Comparison of ENCODE assay signal across 14 cellular contexts in genomic region chr15:81163961-81164800, GRCh38. TPM values are rescaled to one million over a fixed set of nuclear protein-coding genes. Genes with fewer than 3 reads are reported as not detected.
DNase-seq lines count a peak whose midpoint lies in the region; ATAC-seq and TF ChIP-seq lines count a peak whose summit lies in the region.
"Had no signal": no experiment of that assay in that cellular context is flagged by ENCODE, and none has a peak within 500 bp of the region (broad histone marks: within the 10 kb centered on the region; RNA-seq: fewer than 3 reads in every experiment).

No MANE protein-coding gene starts in this region.

- H3K27ac ChIP-seq in RWPE2 (ENCODE audit: poor library complexity, severe bottlenecking) = peak overlapping the region; percentile 22
- H3K27ac ChIP-seq in epithelial cell of prostate = no peak overlapping the region
- H3K27ac ChIP-seq in thyroid gland = no peak overlapping the region
- H3K27ac ChIP-seq: pancreas, tibial artery had no signal

- ATAC-seq in RWPE2 (ENCODE audit: low read depth) (peak; percentile 17; the same call in 1 of the 3 replicates), GM18873 (IDR thresholded peaks at IDR 0.05; ENCODE audit: low FRiP score, unreplicated experiment) (no peak)

- intact Hi-C loops in thyroid gland (cut with DNase I) = no loop called here

- no peaks in the 10 kb centered on the region for H3K27me3 ChIP-seq in RWPE2 (ENCODE audit: insufficient read depth, poor library complexity, severe bottlenecking)
- no peaks in the 10 kb centered on the region for H3K27me3 ChIP-seq in thyroid gland
- H3K27me3 ChIP-seq: pancreas, tibial artery had no signal

- H3K36me3 ChIP-seq in RWPE2 (ENCODE audit: low read depth) (no peaks in the 10 kb centered on the region), thyroid gland (no peaks in the 10 kb centered on the region)
- H3K36me3 ChIP-seq: pancreas, tibial artery had no signal

- peaks cover 36% of the 10 kb centered on the region for H3K4me1 ChIP-seq in RWPE2 (ENCODE audit: insufficient read depth, poor library complexity, severe bottlenecking)
- peaks cover 0 to 22% of the 10 kb centered on the region in 2 donors for H3K4me1 ChIP-seq in thyroid gland
- H3K4me1 ChIP-seq: pancreas had no signal

- no peaks in the 10 kb centered on the region for H3K9me3 ChIP-seq in RWPE2 (ENCODE audit: severe bottlenecking)
- no peaks in the 10 kb centered on the region for H3K9me3 ChIP-seq in thyroid gland
- H3K9me3 ChIP-seq: pancreas, tibial artery had no signal

- 87 to 90% methylated on average over 2 to 3 of the region's 3 CpGs for WGBS in thyroid gland, 2 donors

- no peak overlapping the region for H3K4me3 ChIP-seq in RWPE2 (ENCODE audit: severe bottlenecking)
- no peak overlapping the region for H3K4me3 ChIP-seq in retinal pigment epithelial cell (ENCODE audit: low read length)
- H3K4me3 ChIP-seq in thyroid gland (replicated peaks in 1 of 3) = no peak overlapping the region
- H3K4me3 ChIP-seq: pancreas, tibial artery had no signal

- TF ChIP-seq POLR2A in thyroid gland (IDR thresholded peaks at IDR 0.05) = no peak

- DNase-seq in GM10266 (ENCODE audit: extremely low spot score) (no peak), RWPE2 (ENCODE audit: low spot score) (no peak), epithelial cell of prostate (ENCODE audit: low read depth, low spot score) (peak; percentile 14), retinal pigment epithelial cell (ENCODE audit: low read depth) (no peak), thyroid gland (no peak), NCI-H187 (lab: John Stamatoyannopoulos, UW) (no peak)
- DNase-seq in stimulated activated CD4-positive, alpha-beta T cell treated with anti-CD3 and anti-CD28 coated beads, Interleukin-1b, Interleukin-23, amount 100 ng/mL, for 48 hours = no peak
- DNase-seq: kidney glomerular epithelial cell, NCI-H1105 treated with DMSO at 0.1 percent for 48 hours, pancreas, T-helper 9 cell, tibial artery had no signal

- TF ChIP-seq CTCF in GM10266 (IDR thresholded peaks at IDR 0.05; ENCODE audit: control insufficient read depth, insufficient read depth, low read depth, missing control alignments) (peak; percentile 20), RWPE2 (IDR thresholded peaks at IDR 0.05; ENCODE audit: poor library complexity, severe bottlenecking) (no peak), retinal pigment epithelial cell (conservative IDR thresholded peaks at IDR 0.05; ENCODE audit: low read depth, low read length) (peak; percentile 14), thyroid gland (IDR thresholded peaks at IDR 0.05) (no peak)

RNA-seq across cellular contexts. Expression of gene CFAP161, which starts 30.1 kb away (rescaled TPM):
- total RNA-seq in thyroid gland = under 1 TPM in 3 of 4 donors, not detected in 1; 0.56 to 0.81 (median 0.78) TPM
- total RNA-seq: activated T-helper 1 cell treated with anti-CD3 and anti-CD28 coated beads, Interleukin-12 subunit alpha, Interleukin-12 subunit beta, Interleukin-2, Interleukin-4 antibody, amounts not matched to agents 30 ng/mL and 10 ng/mL and 1 ng/mL, durations not matched to agents 14 hours and 24 hours and 36 hours had no signal

RNA-seq across cellular contexts. Expression of gene IL16, which starts 32.5 kb away (rescaled TPM):
- total RNA-seq in thyroid gland = 10 to 100 TPM in 2 of 4 donors, 1 to 10 TPM in 2; 4.9 to 11.5 (median 8.4) TPM

Comparison
In these comparisons a context has a peak if more than half of its experiments do, and no peak if none do; other contexts are left out.
1. CTCF ChIP-seq: peak in GM10266 (single experiment) and retinal pigment epithelial cell (single experiment); none in RWPE2 (single experiment) and thyroid gland (0 of 6).